ENCODE assay signal across 8 cellular contexts in genomic region chr17:83050651-83051422, GRCh38.
A peak's percentile ranks its signal among the peaks of the same experiment; 100 is the strongest.
DNase-seq lines count a peak whose midpoint lies in the region; ATAC-seq and TF ChIP-seq lines count a peak whose summit lies in the region.

No MANE protein-coding gene starts in this region.

- H3K9me3 Mint-ChIP-seq in nephron progenitor cell: peaks cover 17% of the 10 kb centered on the region

- peaks cover 20% of the 10 kb centered on the region for H3K4me1 Mint-ChIP-seq in nephron progenitor cell

- no peak for ATAC-seq in HG03139 (IDR thresholded peaks at IDR 0.05; ENCODE audit: unreplicated experiment)
- ATAC-seq in GM18909 (IDR thresholded peaks at IDR 0.05; ENCODE audit: poor library complexity, unreplicated experiment): no peak

- H3K27me3 ChIP-seq in GM06990 (replicated peaks; ENCODE audit: control insufficient read depth, insufficient read depth, low read length): no peaks in the 10 kb centered on the region
- H3K27me3 ChIP-seq in effector memory CD4-positive, alpha-beta T cell (replicated peaks; ENCODE audit: control insufficient read depth, insufficient read depth, low read length, poor library complexity, severe bottlenecking): no peaks in the 10 kb centered on the region

- peaks cover 28% of the 10 kb centered on the region for H3K36me3 Mint-ChIP-seq in nephron progenitor cell (ENCODE audit: low read depth)

- H3K36me3 ChIP-seq in GM06990 (ENCODE audit: control insufficient read depth, insufficient read depth, low read length): no peaks in the 10 kb centered on the region
- H3K36me3 ChIP-seq in effector memory CD4-positive, alpha-beta T cell (ENCODE audit: control insufficient read depth, insufficient read depth, low read length): peaks cover 5% of the 10 kb centered on the region

- DNase-seq in GM06990 (ENCODE audit: extremely low read depth, insufficient read length) (no peak), NCI-H510A treated with DMSO at 0.1 percent for 48 hours (lab: John Stamatoyannopoulos, UW) (peak; percentile 56), nephron progenitor cell (no peak), UCSD-AML1 (lab: John Stamatoyannopoulos, UW; ENCODE audit: unreplicated experiment) (no peak), epidermal melanocyte (ENCODE audit: insufficient read length, low spot score) (no peak)
- no peak for DNase-seq in effector memory CD4-positive, alpha-beta T cell

- H3K9me3 ChIP-seq in effector memory CD4-positive, alpha-beta T cell (ENCODE audit: control insufficient read depth, low read length): no peaks in the 10 kb centered on the region

- H3K27ac Mint-ChIP-seq in nephron progenitor cell: no peak overlapping the region

- TF ChIP-seq CTCF in GM06990 (IDR thresholded peaks at IDR 0.05; ENCODE audit: insufficient read depth, low read length, poor library complexity, severe bottlenecking): no peak
- TF ChIP-seq CTCF in nephron progenitor cell (IDR thresholded peaks at IDR 0.05): no peak

- peaks cover 31% of the 10 kb centered on the region for H3K4me1 ChIP-seq in effector memory CD4-positive, alpha-beta T cell (ENCODE audit: control insufficient read depth, insufficient read depth, low read length, poor library complexity, severe bottlenecking)

- peaks cover 4% of the 10 kb centered on the region for H3K27me3 Mint-ChIP-seq in nephron progenitor cell (ENCODE audit: low read depth, poor library complexity)

- peak overlapping the region; percentile 83 for H3K4me3 Mint-ChIP-seq in nephron progenitor cell

- peak overlapping the region; percentile 65 for H3K27ac ChIP-seq in effector memory CD4-positive, alpha-beta T cell (ENCODE audit: insufficient read depth, low read length, poor library complexity, severe bottlenecking)

- peak overlapping the region; percentile 73 for H3K4me3 ChIP-seq in GM06990 (replicated peaks; ENCODE audit: low read depth, low read length)
- peak overlapping the region; percentile 66 for H3K4me3 ChIP-seq in effector memory CD4-positive, alpha-beta T cell (ENCODE audit: insufficient read depth, low read depth, low read length, poor library complexity, severe bottlenecking)
